ENCODE assay signal across 29 cellular contexts in genomic region chr5:178662541-178662860, GRCh38. TPM values are rescaled to one million over a fixed set of nuclear protein-coding genes. Genes with fewer than 3 reads are reported as not detected.
A peak's percentile ranks its signal among the peaks of the same experiment; 100 is the strongest.
DNase-seq lines count a peak whose midpoint lies in the region; ATAC-seq and TF ChIP-seq lines count a peak whose summit lies in the region.
"Had no signal": no experiment of that assay in that cellular context is flagged by ENCODE, and none has a peak within 500 bp of the region (broad histone marks: within the 10 kb centered on the region; RNA-seq: fewer than 3 reads in every experiment).

No MANE protein-coding gene starts in this region.

- H3K4ac ChIP-seq in trophoblast cell (ENCODE audit: low read depth, low read length) = no peak overlapping the region

- H3K36me3 ChIP-seq in heart right ventricle (no peaks in the 10 kb centered on the region), trophoblast cell (ENCODE audit: control insufficient read depth in 1 of 2, insufficient read depth in 2 of 2, low read length in 2 of 2) (no peaks in the 10 kb centered on the region)
- H3K36me3 ChIP-seq: BE2C; BLaER1; BLaER1 treated with 17β-estradiol and CSF1 and Interleukin-3, amounts not matched to agents 10 nM and 100 nM had no signal

- H3K4me1 ChIP-seq in heart right ventricle (no peaks in the 10 kb centered on the region), trophoblast cell (ENCODE audit: control insufficient read depth in 1 of 2, insufficient read depth in 2 of 2, low read length in 2 of 2) (peaks cover 2 to 11% of the 10 kb centered on the region in 2 experiments)
- H3K4me1 ChIP-seq: A549, BE2C, Caco-2 had no signal

- no peak overlapping the region for H4K12ac ChIP-seq in trophoblast cell (ENCODE audit: low read depth, low read length)

- no peak for ATAC-seq in Right ventricle myocardium inferior
- ATAC-seq in heart right ventricle = no peak
- ATAC-seq: A549; CD8-positive, alpha-beta T cell had no signal

- 87 to 91% methylated on average over 10 of the region's 10 CpGs for WGBS in heart right ventricle, 2 donors
- no CpG with 5 or more reads among the region's 10 CpGs for WGBS in trophoblast cell (ENCODE audit: extremely low coverage, insufficient coverage, insufficient read length)

- H2BK120ac ChIP-seq in trophoblast cell (ENCODE audit: insufficient read depth, low read length, poor library complexity) = no peak overlapping the region

- H3K14ac ChIP-seq in trophoblast cell (ENCODE audit: low read length) = no peak overlapping the region

- no peaks in the 10 kb centered on the region for H3K79me2 ChIP-seq in trophoblast cell (ENCODE audit: control insufficient read depth, insufficient read depth, low read length, poor library complexity)

- no peak overlapping the region for H3K23ac ChIP-seq in trophoblast cell (ENCODE audit: low read length)

- no peak overlapping the region for H4K91ac ChIP-seq in trophoblast cell (ENCODE audit: low read depth, low read length)

- H3K27ac ChIP-seq in heart right ventricle = no peak overlapping the region
- no peak overlapping the region for H3K27ac ChIP-seq in trophoblast cell (ENCODE audit: low read depth, low read length)
- H3K27ac ChIP-seq: 22Rv1; A549; BLaER1; BLaER1 treated with 17β-estradiol and CSF1 and Interleukin-3, amounts not matched to agents 10 nM and 100 nM; C4-2B had no signal

- no peak overlapping the region for H2AFZ ChIP-seq in trophoblast cell (ENCODE audit: insufficient read depth, low read length, poor library complexity)

- peaks cover 0 to 3% (median 0%) of the 10 kb centered on the region in 11 donors for H3K9me3 ChIP-seq in heart right ventricle
- H3K9me3 ChIP-seq in trophoblast cell (ENCODE audit: insufficient read depth, low read depth, low read length) = peaks cover 21% of the 10 kb centered on the region
- H3K9me3 ChIP-seq: BE2C had no signal

- no peak overlapping the region for H2BK5ac ChIP-seq in trophoblast cell (ENCODE audit: low read depth, low read length, poor library complexity)

- H3K4me2 ChIP-seq in trophoblast cell (ENCODE audit: low read length) = no peak overlapping the region
- H3K4me2 ChIP-seq: A549; BLaER1; BLaER1 treated with 17β-estradiol and CSF1 and Interleukin-3, amounts not matched to agents 10 nM and 100 nM had no signal

- peaks cover 4% of the 10 kb centered on the region for H3K79me1 ChIP-seq in trophoblast cell (ENCODE audit: low read length)

- intact Hi-C loops in Right ventricle myocardium inferior (cut with DNase I) = no loop called here
- intact Hi-C loops in heart right ventricle (cut with DNase I) = no loop called here

- H2AK5ac ChIP-seq in trophoblast cell (ENCODE audit: low read length) = no peak overlapping the region

- H3K27me3 ChIP-seq in heart right ventricle = peaks cover 0 to 11% (median 4%) of the 10 kb centered on the region in 7 donors
- H3K27me3 ChIP-seq in trophoblast cell (ENCODE audit: insufficient read depth, low read length) = no peaks in the 10 kb centered on the region
- H3K27me3 ChIP-seq: BE2C; BLaER1; BLaER1 treated with 17β-estradiol and CSF1 and Interleukin-3, amounts not matched to agents 10 nM and 100 nM had no signal

- no peak overlapping the region for H4K8ac ChIP-seq in trophoblast cell (ENCODE audit: low read depth, low read length)

- DNase-seq in Right ventricle myocardium inferior (ENCODE audit: missing footprints) (peak; percentile 72), heart right ventricle (no peak), trophoblast cell (no peak), GOT3 (lab: John Stamatoyannopoulos, UW) (no peak)
- DNase-seq: 8988T; ACHN; AML-193; BE2C; C1 segment of cervical spinal cord; Caco-2; Calu3; CD4-positive, alpha-beta memory T cell; CD4-positive, alpha-beta T cell; CD4-positive, CD25-positive, alpha-beta regulatory T cell; CD8-positive, alpha-beta memory T cell; CD8-positive, alpha-beta T cell; COR-L47; DMS 273 treated with DMSO at 0.1 percent for 48 hours; DMS153; DMS53; DMS79; DMS79 treated with DMSO at 0.1 percent for 48 hours; DND-41; EL had no signal

- no peak overlapping the region for H3K18ac ChIP-seq in trophoblast cell (ENCODE audit: low read length)

- H2BK12ac ChIP-seq in trophoblast cell (ENCODE audit: low read length) = no peak overlapping the region

- H3K9ac ChIP-seq in trophoblast cell (ENCODE audit: low read length) = no peak overlapping the region
- H3K9ac ChIP-seq: BLaER1; BLaER1 treated with 17β-estradiol and CSF1 and Interleukin-3, amounts not matched to agents 10 nM and 100 nM had no signal

- no peak for TF ChIP-seq CTCF in heart right ventricle (IDR thresholded peaks at IDR 0.05)

- H3K4me3 ChIP-seq in heart right ventricle (no peak overlapping the region), trophoblast cell (ENCODE audit: low read depth, low read length) (peak overlapping the region; percentile 23)
- H3K4me3 ChIP-seq: A549; BLaER1; BLaER1 treated with 17β-estradiol and CSF1 and Interleukin-3, amounts not matched to agents 10 nM and 100 nM had no signal

RNA-seq across cellular contexts. Expression of gene CLK4, which starts 35.7 kb away (rescaled TPM):
- total RNA-seq in Right ventricle myocardium inferior = 20.5 TPM
- 10 to 100 TPM; 12.3 to 25.7 (median 15.5) TPM for total RNA-seq in heart right ventricle
- 10 to 100 TPM in 1 of 2 donors, 1 to 10 TPM in 1; 6.0 to 67.0 TPM for polyA plus RNA-seq in heart right ventricle
- polyA plus RNA-seq in trophoblast cell (2013) = 9.8 and 10.2 TPM in 2 replicates
